ENCODE assay signal across 9 cellular contexts in genomic region chr2:151632993-151633592, GRCh38.
A peak's percentile ranks its signal among the peaks of the same experiment; 100 is the strongest.
DNase-seq lines count a peak whose midpoint lies in the region; ATAC-seq, FAIRE-seq and TF ChIP-seq lines count a peak whose summit lies in the region.
"Had no signal": no experiment of that assay in that cellular context is flagged by ENCODE, and none has a peak within 500 bp of the region (broad histone marks: within the 10 kb centered on the region; RNA-seq: fewer than 3 reads in every experiment).

No MANE protein-coding gene starts in this region.

- H3K4me3 ChIP-seq in BE2C (ENCODE audit: low read depth, low read length) (no peak overlapping the region), HFF-Myc (replicated peaks; ENCODE audit: low read depth, low read length) (no peak overlapping the region), aorta (ENCODE audit: low read length in 2 of 2) (no peak overlapping the region)

- no peaks in the 10 kb centered on the region for H3K27me3 ChIP-seq in BE2C
- no peaks in the 10 kb centered on the region for H3K27me3 ChIP-seq in aorta (ENCODE audit: control insufficient read depth in 1 of 2, insufficient read depth in 2 of 2, low read length in 1 of 2)

- 22 to 50% methylated on average over 1 of the region's 1 CpG for WGBS in aorta, 2 donors

- peak; percentile 10; the same call in 1 of the 2 replicates for TF ChIP-seq CTCF in BE2C (IDR thresholded peaks at IDR 0.05; ENCODE audit: low read depth, low read length)
- no peak for TF ChIP-seq CTCF in HFF-Myc (IDR thresholded peaks at IDR 0.05; ENCODE audit: low read depth, low read length, missing control alignments)

- DNase-seq in BE2C, result no peak
- DNase-seq in HFF-Myc (ENCODE audit: extremely low read depth, low read depth), result peak; percentile 4
- DNase-seq in stimulated activated CD4-positive, alpha-beta T cell treated with anti-CD3 and anti-CD28 coated beads, Interleukin-1b, Interleukin-23, amount 100 ng/mL, for 48 hours, result no peak
- no peak for DNase-seq in aorta
- no peak for DNase-seq in SW 1271 (lab: John Stamatoyannopoulos, UW)

- H3K36me3 ChIP-seq in BE2C (no peaks in the 10 kb centered on the region), aorta (ENCODE audit: control insufficient read depth in 1 of 2, insufficient read depth in 2 of 2, low read length in 1 of 2) (no peaks in the 10 kb centered on the region)

- H3K27ac ChIP-seq in aorta (ENCODE audit: low read depth in 1 of 2, low read length in 2 of 2), result no peak overlapping the region

- no peaks in the 10 kb centered on the region for H3K9me3 ChIP-seq in BE2C
- H3K9me3 ChIP-seq in aorta (ENCODE audit: control insufficient read depth, low read length), result no peaks in the 10 kb centered on the region

- peak; percentile 73 for ATAC-seq in SK-N-SH treated with all-trans-retinoic acid at 6 μM for 48 hours
- ATAC-seq in HG03565 (IDR thresholded peaks at IDR 0.05; ENCODE audit: unreplicated experiment), result no peak
- no peak for ATAC-seq in aorta (ENCODE audit: low FRiP score)

- H3K4me1 ChIP-seq in BE2C, result no peaks in the 10 kb centered on the region
- peaks cover 0 to 2% of the 10 kb centered on the region in 2 donors for H3K4me1 ChIP-seq in aorta (ENCODE audit: control insufficient read depth in 1 of 2, insufficient read depth in 2 of 2, low read length in 2 of 2)

- peak; percentile 90 for FAIRE-seq in islet of Langerhans (lab: Jason Lieb, UNC)
- FAIRE-seq: keratinocyte had no signal

- intact Hi-C loops in aorta (cut with DNase I), result no loop called here

TF ChIP-seq in SK-N-SH treated with all-trans-retinoic acid at 6 μM for 48 hours, 23 proteins besides CTCF, POLR2A, EP300 and RAD21:
- TF ChIP-seq ZC3H10 (CRISPR knock-in tag; IDR thresholded peaks at IDR 0.05) (no peak), ESRRG (CRISPR knock-in tag; IDR thresholded peaks at IDR 0.05) (no peak), ISL1 (CRISPR knock-in tag; IDR thresholded peaks at IDR 0.05) (no peak)
